In the genomic region with DNA sequence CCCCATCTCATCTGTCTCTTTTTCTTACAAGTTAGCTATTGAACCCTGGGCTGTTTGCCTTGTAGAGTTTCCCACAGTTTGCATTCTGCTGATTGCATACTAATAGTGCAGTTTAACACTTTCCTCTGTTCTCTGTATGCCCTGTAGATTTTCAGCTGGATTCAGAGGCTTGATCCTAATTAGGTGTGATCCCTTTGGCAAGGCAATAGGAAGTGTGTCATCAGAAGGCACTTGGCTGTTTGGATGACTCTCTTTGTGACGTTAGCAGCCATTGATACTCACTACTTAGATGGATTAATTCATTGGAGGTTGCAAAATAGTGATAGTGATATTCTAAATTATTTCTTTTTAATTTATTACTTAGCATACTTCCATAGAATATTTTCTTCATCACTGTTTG, we compare ENCODE assay signal across 1 cellular context.
TF ChIP-seq lines count a peak whose summit lies in the region.

No MANE protein-coding gene starts in this region.

TF ChIP-seq in HepG2, 621 proteins besides CTCF, POLR2A, EP300 and RAD21 (continued from another document):
- TF ChIP-seq HNRNPL (IDR thresholded peaks at IDR 0.05; ENCODE audit: low read depth, low read length): no peak
- no peak for TF ChIP-seq ETV6 (CRISPR knock-in tag; conservative IDR thresholded peaks at IDR 0.05)
- no peak for TF ChIP-seq ZFP36L2 (CRISPR knock-in tag; IDR thresholded peaks at IDR 0.05)
